Comparison of ENCODE assay signal across 25 cellular contexts in the genomic region with DNA sequence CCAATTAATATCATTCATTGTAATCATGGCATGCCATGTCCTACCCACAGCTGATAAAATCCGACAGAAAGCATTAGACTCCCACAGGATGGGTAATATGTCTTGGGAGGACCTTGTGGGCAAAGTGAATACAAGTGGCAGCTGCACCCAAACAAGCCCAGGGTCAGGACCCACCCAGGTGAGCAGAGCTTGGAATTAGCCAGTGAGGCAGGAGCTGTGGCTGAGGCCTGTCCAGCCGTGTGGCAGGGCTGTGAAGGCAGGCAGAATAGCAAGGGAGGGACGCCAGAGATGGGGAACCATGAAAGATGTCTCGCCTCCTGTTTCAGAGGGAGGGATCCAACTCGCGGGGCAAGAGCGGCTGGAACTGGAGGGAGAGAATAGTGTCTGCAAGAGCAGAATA.
"Had no signal": no experiment of that assay in that cellular context is flagged by ENCODE, and none has a peak within 500 bp of the region (broad histone marks: within the 10 kb centered on the region; RNA-seq: fewer than 3 reads in every experiment).

No MANE protein-coding gene starts in this region.

- H3K9me3 ChIP-seq: breast epithelium, heart left ventricle, right atrium auricular region, spleen, tibial nerve had no signal

- H3K4me3 ChIP-seq: breast epithelium, dorsolateral prefrontal cortex, heart left ventricle, right atrium auricular region, spleen, tibial nerve had no signal

- H3K36me3 Mint-ChIP-seq: activated CD4-positive, alpha-beta memory T cell treated with anti-CD3 and anti-CD28 coated beads for 36 hours; immature natural killer cell; naive thymus-derived CD8-positive, alpha-beta T cell had no signal

- H3K27me3 Mint-ChIP-seq: naive thymus-derived CD8-positive, alpha-beta T cell had no signal

- H3K27ac Mint-ChIP-seq: activated CD4-positive, alpha-beta memory T cell treated with anti-CD3 and anti-CD28 coated beads for 36 hours; activated CD4-positive, alpha-beta T cell treated with anti-CD3 and anti-CD28 coated beads, Interleukin-2, amount 10 ng/mL, durations not matched to agents 24 days and 14 days; activated CD8-positive, alpha-beta memory T cell treated with anti-CD3 and anti-CD28 coated beads, Interleukin-2, amount 10 ng/mL, durations not matched to agents 7 days and 5 days; activated naive CD4-positive, alpha-beta T cell treated with anti-CD3 and anti-CD28 coated beads, Interleukin-2, amount 50 U/mL, for 72 hours; activated T-cell treated with anti-CD3 and anti-CD28 coated beads, Interleukin-2, amount 50 U/mL, for 72 hours; T-helper 17 cell had no signal

- H3K9me3 Mint-ChIP-seq: activated CD4-positive, alpha-beta memory T cell treated with anti-CD3 and anti-CD28 coated beads for 36 hours; activated CD4-positive, alpha-beta T cell treated with anti-CD3 and anti-CD28 coated beads, Interleukin-2, amount 10 ng/mL, durations not matched to agents 24 days and 14 days; activated naive CD4-positive, alpha-beta T cell treated with anti-CD3 and anti-CD28 coated beads, Interleukin-2, amount 50 U/mL, for 72 hours; activated T-cell treated with anti-CD3 and anti-CD28 coated beads, Interleukin-2, amount 50 U/mL, for 72 hours; immature natural killer cell; naive thymus-derived CD8-positive, alpha-beta T cell; neural crest cell had no signal

- H3K4me3 Mint-ChIP-seq: activated CD4-positive, alpha-beta memory T cell treated with anti-CD3 and anti-CD28 coated beads for 36 hours; activated CD4-positive, alpha-beta T cell treated with anti-CD3 and anti-CD28 coated beads, Interleukin-2, amount 10 ng/mL, durations not matched to agents 24 days and 14 days; activated CD8-positive, alpha-beta memory T cell treated with anti-CD3 and anti-CD28 coated beads, Interleukin-2, amount 10 ng/mL, durations not matched to agents 7 days and 5 days; activated T-cell treated with anti-CD3 and anti-CD28 coated beads, Interleukin-2, amount 50 U/mL, for 72 hours; immature natural killer cell; naive thymus-derived CD8-positive, alpha-beta T cell; neural crest cell; T-helper 17 cell had no signal

- DNase-seq: activated CD4-positive, alpha-beta memory T cell treated with anti-CD3 and anti-CD28 coated beads for 36 hours; activated CD4-positive, alpha-beta T cell treated with anti-CD3 and anti-CD28 coated beads, Interleukin-2, amount 10 ng/mL, durations not matched to agents 24 days and 14 days; activated CD8-positive, alpha-beta memory T cell treated with anti-CD3 and anti-CD28 coated beads, Interleukin-2, amount 10 ng/mL, durations not matched to agents 7 days and 5 days; activated naive CD4-positive, alpha-beta T cell; activated T-cell treated with anti-CD3 and anti-CD28 coated beads for 4 hours; activated T-cell treated with anti-CD3 and anti-CD28 coated beads, Interleukin-2, amount 50 U/mL, for 72 hours; central memory CD4-positive, alpha-beta T cell; dorsolateral prefrontal cortex; effector memory CD4-positive, alpha-beta T cell; erythroblast; heart left ventricle; hypothalamus; immature natural killer cell; naive thymus-derived CD8-positive, alpha-beta T cell; spleen; stimulated activated naive CD4-positive, alpha-beta T cell treated with Interleukin-2 at 50 U/mL for 16 hours; T-helper 17 cell; T1000; WERI-Rb-1 had no signal

- H3K36me3 ChIP-seq: breast epithelium, heart left ventricle, right atrium auricular region, spleen, tibial nerve, WERI-Rb-1 had no signal

- H3K27ac ChIP-seq: breast epithelium, dorsolateral prefrontal cortex, heart left ventricle, right atrium auricular region, spleen, tibial nerve, WERI-Rb-1 had no signal

- H3K4me1 Mint-ChIP-seq: neural crest cell had no signal

- H3K4me1 ChIP-seq: breast epithelium, heart left ventricle, right atrium auricular region, tibial nerve had no signal

- ATAC-seq: activated CD4-positive, CD25-positive, alpha-beta regulatory T cell treated with anti-CD3 and anti-CD28 coated beads, Interleukin-2, amount 50 U/mL, for 24 hours; activated CD8-positive, alpha-beta memory T cell treated with anti-CD3 and anti-CD28 coated beads, Interleukin-2, amount 10 ng/mL, durations not matched to agents 7 days and 5 days; activated naive CD4-positive, alpha-beta T cell treated with anti-CD3 and anti-CD28 coated beads, Interleukin-2, amount 50 U/mL, for 72 hours; activated T-cell treated with anti-CD3 and anti-CD28 coated beads, Interleukin-2, amount 50 U/mL, for 72 hours; heart left ventricle; naive thymus-derived CD8-positive, alpha-beta T cell; T-helper 17 cell had no signal

- H3K27me3 ChIP-seq: breast epithelium, dorsolateral prefrontal cortex, heart left ventricle, right atrium auricular region, spleen, tibial nerve had no signal
